Comparison of ENCODE assay signal across 19 cellular contexts in genomic region chr12:111069886-111070285, GRCh38. TPM values are rescaled to one million over a fixed set of nuclear protein-coding genes. Genes with fewer than 3 reads are reported as not detected.
A peak's percentile ranks its signal among the peaks of the same experiment; 100 is the strongest.
DNase-seq lines count a peak whose midpoint lies in the region; ATAC-seq and TF ChIP-seq lines count a peak whose summit lies in the region.
"Had no signal": no experiment of that assay in that cellular context is flagged by ENCODE, and none has a peak within 500 bp of the region (broad histone marks: within the 10 kb centered on the region; RNA-seq: fewer than 3 reads in every experiment).

No MANE protein-coding gene starts in this region.

- H3K27ac ChIP-seq in heart right ventricle (no peak overlapping the region), SK-N-MC (peak overlapping the region; percentile 45; the same call in 1 of the 2 replicates), osteoblast (ENCODE audit: low read depth, low read length) (no peak overlapping the region)
- H3K27ac ChIP-seq in CD8-positive, alpha-beta memory T cell (ENCODE audit: low read depth, low read length), result no peak overlapping the region
- H3K27ac ChIP-seq: 22Rv1 had no signal

- no peak for ATAC-seq in heart right ventricle
- no peak for ATAC-seq in HG03045 (IDR thresholded peaks at IDR 0.05; ENCODE audit: unreplicated experiment)
- ATAC-seq in HG03108 (IDR thresholded peaks at IDR 0.05; ENCODE audit: unreplicated experiment), result no peak
- no peak for ATAC-seq in natural killer cell
- ATAC-seq: CD8-positive, alpha-beta T cell had no signal

- H3K4me2 ChIP-seq in osteoblast (ENCODE audit: insufficient read depth, low read length), result no peak overlapping the region

- peaks cover 14 to 43% of the 10 kb centered on the region in 2 donors for H3K27me3 Mint-ChIP-seq in CD8-positive, alpha-beta memory T cell
- H3K27me3 Mint-ChIP-seq in natural killer cell (ENCODE audit: low read depth in 2 of 2), result peaks cover 13 to 18% of the 10 kb centered on the region in 2 donors

- CTCF ChIA-PET in CD8-positive, alpha-beta memory T cell (lab: Charles Lee), result no interaction called here

- DNase-seq in cardiac septum (ENCODE audit: low spot score) (peak; percentile 6), heart right ventricle (no peak), SK-N-MC (ENCODE audit: low read depth, low spot score) (no peak), osteoblast (ENCODE audit: insufficient read length, low spot score, missing footprints) (peak; percentile 52), natural killer cell (no peak)
- DNase-seq in CD8-positive, alpha-beta memory T cell, result no peak
- DNase-seq: ACHN; C1 segment of cervical spinal cord; CD4-positive, CD25-positive, alpha-beta regulatory T cell; CD8-positive, alpha-beta T cell; DMS53; DMS79 treated with DMSO at 0.1 percent for 48 hours; GF-D8; GOT3 had no signal

- peaks cover 7 to 9% (median 8%) of the 10 kb centered on the region in 3 donors for H3K4me1 Mint-ChIP-seq in CD8-positive, alpha-beta memory T cell
- H3K4me1 Mint-ChIP-seq in natural killer cell, result no peaks in the 10 kb centered on the region

- intact Hi-C loops in cardiac septum (cut with DNase I) (no loop called here), heart right ventricle (cut with DNase I) (no loop called here), natural killer cell (cut with micrococcal nuclease) (no loop called here)

- H2AFZ ChIP-seq in osteoblast (ENCODE audit: low read length), result no peak overlapping the region

- H3K4me3 Mint-ChIP-seq in CD8-positive, alpha-beta memory T cell, result no peak overlapping the region
- no peak overlapping the region for H3K4me3 Mint-ChIP-seq in natural killer cell
- H3K4me3 Mint-ChIP-seq: CD4-positive, CD25-positive, alpha-beta regulatory T cell had no signal

- TF ChIP-seq CTCF in heart right ventricle (IDR thresholded peaks at IDR 0.05) (no peak), osteoblast (IDR thresholded peaks at IDR 0.05; ENCODE audit: extremely low read depth, low read depth, low read length) (no peak), natural killer cell (IDR thresholded peaks at IDR 0.05) (no peak)

- peaks cover 0 to 10% (median 0%) of the 10 kb centered on the region in 11 donors for H3K9me3 ChIP-seq in heart right ventricle
- H3K9me3 ChIP-seq in SK-N-MC (ENCODE audit: low read depth, low read length), result no peaks in the 10 kb centered on the region; the same call in 1 of the 2 replicates
- H3K9me3 ChIP-seq in osteoblast (ENCODE audit: low read depth, low read length), result peaks cover 2% of the 10 kb centered on the region
- no peaks in the 10 kb centered on the region for H3K9me3 ChIP-seq in CD8-positive, alpha-beta memory T cell (ENCODE audit: low read length)
- H3K9me3 ChIP-seq: HAP-1 had no signal

- no peaks in the 10 kb centered on the region for H3K79me2 ChIP-seq in osteoblast (ENCODE audit: insufficient read depth, low read length)

- H3K9me3 Mint-ChIP-seq in CD8-positive, alpha-beta memory T cell, result peaks cover 0 to 2% (median 0%) of the 10 kb centered on the region in 5 donors
- no peaks in the 10 kb centered on the region for H3K9me3 Mint-ChIP-seq in natural killer cell
- H3K9me3 Mint-ChIP-seq: CD4-positive, CD25-positive, alpha-beta regulatory T cell; CD8-positive, alpha-beta T cell had no signal

- H3K4me1 ChIP-seq in heart right ventricle, result peaks cover 0 to 5% (median 0%) of the 10 kb centered on the region in 9 donors
- no peaks in the 10 kb centered on the region for H3K4me1 ChIP-seq in osteoblast (ENCODE audit: insufficient read depth, low read length)
- peaks cover 7% of the 10 kb centered on the region for H3K4me1 ChIP-seq in CD8-positive, alpha-beta memory T cell (ENCODE audit: insufficient read depth, low read length)

- WGBS in heart right ventricle, 2 donors, result 93 to 96% methylated on average over 4 of the region's 4 CpGs

- POLR2A ChIA-PET in CD8-positive, alpha-beta memory T cell (lab: Charles Lee), result no interaction called here

- H3K36me3 Mint-ChIP-seq in CD8-positive, alpha-beta memory T cell, result peaks cover 0 to 6% (median 0%) of the 10 kb centered on the region in 3 donors
- H3K36me3 Mint-ChIP-seq in natural killer cell, result no peaks in the 10 kb centered on the region
- H3K36me3 Mint-ChIP-seq: CD8-positive, alpha-beta T cell had no signal

- no peak overlapping the region for H3K27ac Mint-ChIP-seq in CD8-positive, alpha-beta memory T cell
- H3K27ac Mint-ChIP-seq in natural killer cell, result no peak overlapping the region
- H3K27ac Mint-ChIP-seq: CD8-positive, alpha-beta T cell had no signal

- H3K4me3 ChIP-seq in heart right ventricle (no peak overlapping the region), SK-N-MC (no peak overlapping the region), osteoblast (ENCODE audit: insufficient read depth, low read length) (no peak overlapping the region)
- no peak overlapping the region for H3K4me3 ChIP-seq in CD8-positive, alpha-beta memory T cell (ENCODE audit: low read length)
- H3K4me3 ChIP-seq: HAP-1 had no signal

- H3K36me3 ChIP-seq in heart right ventricle, result no peaks in the 10 kb centered on the region
- H3K36me3 ChIP-seq in SK-N-MC (ENCODE audit: insufficient read depth, low read length), result no peaks in the 10 kb centered on the region
- no peaks in the 10 kb centered on the region for H3K36me3 ChIP-seq in osteoblast (ENCODE audit: insufficient read depth, low read length)
- no peaks in the 10 kb centered on the region for H3K36me3 ChIP-seq in CD8-positive, alpha-beta memory T cell (ENCODE audit: insufficient read depth, low read length)
- H3K36me3 ChIP-seq: HAP-1 had no signal

- H3K9ac ChIP-seq in SK-N-MC (ENCODE audit: insufficient read length), result no peak overlapping the region

- H4K20me1 ChIP-seq in osteoblast (ENCODE audit: insufficient read depth, low read length), result no peaks in the 10 kb centered on the region

- peaks cover 0 to 39% (median 12%) of the 10 kb centered on the region in 7 donors for H3K27me3 ChIP-seq in heart right ventricle
- H3K27me3 ChIP-seq in osteoblast (ENCODE audit: insufficient read depth, low read length), result peaks cover 3% of the 10 kb centered on the region
- no peaks in the 10 kb centered on the region for H3K27me3 ChIP-seq in CD8-positive, alpha-beta memory T cell (ENCODE audit: insufficient read depth, low read length, poor library complexity, severe bottlenecking)

RNA-seq across cellular contexts. Expression of gene CUX2, which starts 35.9 kb away (rescaled TPM):
- total RNA-seq in cardiac septum, result 1.2 TPM
- under 1 TPM in 7 of 10 donors, not detected in 3; 0.02 to 0.96 (median 0.06) TPM for total RNA-seq in heart right ventricle
- polyA plus RNA-seq in heart right ventricle, result not detected
- not detected in 2 replicates for total RNA-seq in osteoblast
- not detected for total RNA-seq in CD8-positive, alpha-beta memory T cell
- polyA plus RNA-seq in CD8-positive, alpha-beta memory T cell, result not detected
- total RNA-seq in natural killer cell, result under 1 TPM in 1 of 3 donors, not detected in 2; 0.08 TPM
- polyA plus RNA-seq: BJ; CD4-positive, CD25-positive, alpha-beta regulatory T cell had no signal

Comparison
In these comparisons a context has a peak if more than half of its experiments do, and no peak if none do; other contexts are left out.
1. DNase-seq: peak in cardiac septum (single experiment) and osteoblast (single experiment); none in heart right ventricle (0 of 2), SK-N-MC (single experiment), CD8-positive, alpha-beta memory T cell (0 of 5) and natural killer cell (single experiment).